In genomic region chr17:49318438-49318965, GRCh38 we compare ENCODE assay signal across 20 cellular contexts. TPM values are rescaled to one million over a fixed set of nuclear protein-coding genes. Genes with fewer than 3 reads are reported as not detected.
DNase-seq lines count a peak whose midpoint lies in the region; ATAC-seq, FAIRE-seq and TF ChIP-seq lines count a peak whose summit lies in the region.
"Had no signal": no experiment of that assay in that cellular context is flagged by ENCODE, and none has a peak within 500 bp of the region (broad histone marks: within the 10 kb centered on the region; RNA-seq: fewer than 3 reads in every experiment).

No MANE protein-coding gene starts in this region.

- no peak overlapping the region for H2BK15ac ChIP-seq in IMR-90 (ENCODE audit: low read depth, low read length)
- H2BK15ac ChIP-seq in H1 (ENCODE audit: low read length) = no peak overlapping the region

- H3K9ac ChIP-seq in IMR-90 (ENCODE audit: low read depth, low read length) (no peak overlapping the region), H1 (replicated peaks in 1 of 4; ENCODE audit: extremely low read depth in 1 of 4, low read depth in 3 of 4, low read length in 3 of 4) (no peak overlapping the region)
- H3K9ac ChIP-seq: BLaER1 treated with 17β-estradiol and CSF1 and Interleukin-3, amounts not matched to agents 10 nM and 100 nM; KMS-11 had no signal

- no peak for FAIRE-seq in H1 (lab: Jason Lieb, UNC)
- FAIRE-seq: A204.1, G401.6, GM12892 had no signal

- H3K79me2 ChIP-seq in H1 (ENCODE audit: control insufficient read depth in 1 of 2, insufficient read depth in 2 of 2, low read length in 2 of 2) = no peaks in the 10 kb centered on the region; a peak in 1 of 4 replicates

- intact Hi-C loops in IMR-90 (cut with micrococcal nuclease) = no loop called here

- H3K14ac ChIP-seq in IMR-90 (replicated peaks; ENCODE audit: low read depth, low read length) (no peak overlapping the region), H1 (ENCODE audit: insufficient read length) (no peak overlapping the region)

- no peak overlapping the region for H2BK20ac ChIP-seq in IMR-90 (ENCODE audit: low read depth, low read length)
- no peak overlapping the region for H2BK20ac ChIP-seq in H1 (ENCODE audit: low read length)

- H3K27me3 ChIP-seq in IMR-90 (ENCODE audit: control insufficient read depth, insufficient read depth, low read length) (no peaks in the 10 kb centered on the region), H1 (replicated peaks in 1 of 4; ENCODE audit: control insufficient read depth in 3 of 4, extremely low read depth in 1 of 4, insufficient read depth in 3 of 4, low read length in 3 of 4) (no peaks in the 10 kb centered on the region)
- H3K27me3 ChIP-seq: BLaER1 treated with 17β-estradiol and CSF1 and Interleukin-3, amounts not matched to agents 10 nM and 100 nM had no signal

- H3K27me3 Mint-ChIP-seq in naive B cell = no peaks in the 10 kb centered on the region
- H3K27me3 Mint-ChIP-seq: B cell, IgD-negative memory B cell had no signal

- no peaks in the 10 kb centered on the region for H3K9me3 Mint-ChIP-seq in naive B cell
- H3K9me3 Mint-ChIP-seq: CD8-positive, alpha-beta T cell; H9; IgD-negative memory B cell had no signal

- H3K36me3 Mint-ChIP-seq in naive B cell = peaks cover 4 to 5% of the 10 kb centered on the region in 2 donors

- no peak overlapping the region for H3K27ac ChIP-seq in IMR-90 (ENCODE audit: insufficient read depth, low read length)
- H3K27ac ChIP-seq in H1 (ENCODE audit: low read depth, low read length) = no peak overlapping the region
- H3K27ac ChIP-seq: KMS-11 had no signal

- no peak for TF ChIP-seq EP300 in H1 (IDR thresholded peaks at IDR 0.05; ENCODE audit: borderline replicate concordance in 1 of 2, low read depth in 2 of 2, low read length in 2 of 2)

- TF ChIP-seq RAD21 in IMR-90 (IDR thresholded peaks at IDR 0.05; ENCODE audit: low read length) (no peak), H1 (IDR thresholded peaks at IDR 0.05 in 1 of 2, conservative IDR thresholded peaks at IDR 0.05 in 1 of 2; ENCODE audit: low read depth in 2 of 2, low read length in 2 of 2) (no peak)

- peaks cover 31 to 55% (median 49%) of the 10 kb centered on the region in 3 donors for H3K4me1 Mint-ChIP-seq in naive B cell

- no peak overlapping the region for H3K4me2 ChIP-seq in IMR-90 (ENCODE audit: low read depth, low read length)
- H3K4me2 ChIP-seq in H1 (ENCODE audit: insufficient read depth in 1 of 2, low read depth in 2 of 2, low read length in 2 of 2) = no peak overlapping the region
- H3K4me2 ChIP-seq: KMS-11 had no signal

- H2BK5ac ChIP-seq in IMR-90 (ENCODE audit: low read depth, low read length, poor library complexity, severe bottlenecking) (no peak overlapping the region), H1 (ENCODE audit: low read depth, low read length) (no peak overlapping the region)

- H3K27ac Mint-ChIP-seq in naive B cell = peak overlapping the region in 4 of 6 donors; percentile 9 to 89 (median 70)
- H3K27ac Mint-ChIP-seq: CD8-positive, alpha-beta T cell; H9 had no signal

- no peak overlapping the region for H4K8ac ChIP-seq in IMR-90 (ENCODE audit: low read depth in 2 of 2, low read length in 2 of 2)
- H4K8ac ChIP-seq in H1 (ENCODE audit: extremely low read depth, insufficient read depth, low read length) = no peak overlapping the region

- H2BK12ac ChIP-seq in H1 (ENCODE audit: low read depth, low read length) = no peak overlapping the region

- no peak overlapping the region for H2AFZ ChIP-seq in IMR-90 (replicated peaks; ENCODE audit: low read length, poor library complexity)
- H2AFZ ChIP-seq in H1 (ENCODE audit: low read length) = no peak overlapping the region

- no peak overlapping the region for H2BK120ac ChIP-seq in IMR-90 (ENCODE audit: low read depth, low read length)
- no peak overlapping the region for H2BK120ac ChIP-seq in H1 (replicated peaks; ENCODE audit: low read depth, low read length)

- CTCF ChIA-PET in IMR-90 (lab: Yijun Ruan, JAX) = no interaction called here
- CTCF ChIA-PET in H1 (lab: Charles Lee; ENCODE audit: partially characterized antibody) = interaction anchor here (0.6 to 7.7 kb wide), 12 partner anchors 13 to 90 kb away, joined by 3 to 80 read pairs (median 4); no protein-coding TSS in a partner anchor

- H2AK5ac ChIP-seq in IMR-90 (ENCODE audit: low read depth, low read length) (no peak overlapping the region), H1 (ENCODE audit: low read depth, low read length) (no peak overlapping the region)

- peak; percentile 22 for DNase-seq in GF-D8 (lab: John Stamatoyannopoulos, UW)
- DNase-seq in IMR-90 = no peak
- DNase-seq in H1 (ENCODE audit: low read depth in 1 of 2, low spot score in 2 of 2) = no peak
- no peak for DNase-seq in naive B cell
- DNase-seq in amniotic stem cell (lab: John Stamatoyannopoulos, UW) = no peak
- DNase-seq in LoVo (ENCODE audit: low spot score) = no peak
- no peak for DNase-seq in activated naive CD4-positive, alpha-beta T cell treated with Interleukin-2 at 50 U/mL for 16 hours
- DNase-seq: Calu3; CD8-positive, alpha-beta T cell; DMS79 treated with DMSO at 0.1 percent for 48 hours; GOT3; H9 had no signal

- no peak overlapping the region for H3K4me3 Mint-ChIP-seq in naive B cell
- H3K4me3 Mint-ChIP-seq: B cell; CD8-positive, alpha-beta T cell; H9; IgD-negative memory B cell had no signal

- BruUV-seq in IMR-90 (replicated peaks; lab: Mats Ljungman, UMichigan) = no TSS peak

- H4K91ac ChIP-seq in IMR-90 (ENCODE audit: insufficient read depth, low read depth, low read length) (no peak overlapping the region), H1 (replicated peaks; ENCODE audit: insufficient read length, low read length) (no peak overlapping the region)

- H3K9me3 ChIP-seq in IMR-90 (ENCODE audit: control insufficient read depth, insufficient read depth, low read length) = no peaks in the 10 kb centered on the region
- H3K9me3 ChIP-seq in H1 (ENCODE audit: insufficient read depth in 2 of 2, low read depth in 1 of 2, low read length in 1 of 2) = no peaks in the 10 kb centered on the region
- H3K9me3 ChIP-seq: BLaER1 treated with 17β-estradiol and CSF1 and Interleukin-3, amounts not matched to agents 10 nM and 100 nM had no signal

- peaks cover 9 to 47% of the 10 kb centered on the region in 2 experiments for H3K79me1 ChIP-seq in IMR-90 (ENCODE audit: low read depth in 1 of 2, low read length in 2 of 2)
- H3K79me1 ChIP-seq in H1 (ENCODE audit: low read depth, low read length) = no peaks in the 10 kb centered on the region; the same call in none of the 2 replicates

- WGBS in IMR-90 (ENCODE audit: extremely low coverage in 2 of 2, insufficient read length in 1 of 2), 2 experiments = no CpG with 5 or more reads among the region's 6 CpGs
- 92% methylated on average over 6 of the region's 6 CpGs; no CpG with 5 or more reads in 1 of the 2 experiments for WGBS in H1 (ENCODE audit: extremely low coverage in 1 of 2, insufficient coverage in 1 of 2, insufficient read length in 1 of 2, insufficient replicate concordance in 2 of 2, low coverage in 1 of 2, low lambda C conversion rate in 2 of 2, missing lambda C conversion rate in 1 of 2), 2 experiments

- H3K56ac ChIP-seq in IMR-90 (ENCODE audit: extremely low read depth, insufficient read depth, low read length) = no peak overlapping the region
- H3K56ac ChIP-seq in H1 (replicated peaks; ENCODE audit: insufficient read length, low read depth, low read length) = no peak overlapping the region

- H4K20me1 ChIP-seq in IMR-90 (ENCODE audit: insufficient read depth, low read length) (peaks cover 11% of the 10 kb centered on the region; the same call in 1 of the 2 replicates), H1 (replicated peaks in 1 of 2; ENCODE audit: control insufficient read depth in 1 of 2, insufficient read depth in 2 of 2, low read length in 2 of 2) (no peaks in the 10 kb centered on the region)

- no peak overlapping the region for H3K18ac ChIP-seq in IMR-90 (ENCODE audit: low read depth, low read length)
- H3K18ac ChIP-seq in H1 (ENCODE audit: extremely low read depth, low read length) = no peak overlapping the region

- no peak overlapping the region for H4K5ac ChIP-seq in IMR-90 (ENCODE audit: low read depth, low read length)
- H4K5ac ChIP-seq in H1 (ENCODE audit: insufficient read length, low read depth, low read length) = no peak overlapping the region

- H3K4me3 ChIP-seq in IMR-90 (ENCODE audit: insufficient read depth, low read depth, low read length) = no peak overlapping the region
- H3K4me3 ChIP-seq in H1 (ENCODE audit: extremely low read depth in 1 of 4, insufficient read depth in 2 of 4, low read depth in 3 of 4, low read length in 4 of 4) = no peak overlapping the region
- H3K4me3 ChIP-seq: BLaER1 treated with 17β-estradiol and CSF1 and Interleukin-3, amounts not matched to agents 10 nM and 100 nM had no signal

- H3K4ac ChIP-seq in IMR-90 (ENCODE audit: low read depth, low read length) (no peak overlapping the region), H1 (replicated peaks; ENCODE audit: insufficient read length, low read depth, low read length) (no peak overlapping the region)

- dilution Hi-C loops in IMR-90 (cut with HindIII; ENCODE audit: low sequenced_read_pairs, unreplicated experiment) = no loop called here

- peaks cover 3% of the 10 kb centered on the region; the same call in 1 of the 2 replicates for H3K4me1 ChIP-seq in IMR-90 (ENCODE audit: control insufficient read depth, insufficient read depth, low read length)
- H3K4me1 ChIP-seq in H1 (replicated peaks in 1 of 4; ENCODE audit: control insufficient read depth in 3 of 4, insufficient read depth in 4 of 4, low read length in 3 of 4) = no peaks in the 10 kb centered on the region

- TF ChIP-seq POLR2A in IMR-90 (IDR thresholded peaks at IDR 0.05; ENCODE audit: low read depth, low read length) (no peak), H1 (IDR thresholded peaks at IDR 0.05; ENCODE audit: control extremely low read depth in 1 of 2, low read depth in 2 of 2, low read length in 2 of 2) (no peak)

- peaks cover 6% of the 10 kb centered on the region; the same call in 1 of the 2 replicates for H3K9me1 ChIP-seq in IMR-90 (ENCODE audit: insufficient read depth, low read length)

- POLR2A ChIA-PET in IMR-90 (lab: Charles Lee; ENCODE audit: unreplicated experiment) = no interaction called here
- POLR2A ChIA-PET in H1 (lab: Charles Lee; ENCODE audit: partially characterized antibody) = no interaction called here

- H3K23me2 ChIP-seq in H1 (ENCODE audit: low read depth, low read length) = no peaks in the 10 kb centered on the region

- H3K23ac ChIP-seq in IMR-90 (ENCODE audit: low read depth, low read length) (no peak overlapping the region), H1 (ENCODE audit: insufficient read length) (no peak overlapping the region)

- ATAC-seq in IMR-90 (ENCODE audit: low read depth) (no peak), naive B cell (ENCODE audit: low read depth in 2 of 2) (no peak), GM19467 (IDR thresholded peaks at IDR 0.05; ENCODE audit: unreplicated experiment) (no peak)
- ATAC-seq: CD8-positive, alpha-beta T cell had no signal

- TF ChIP-seq CTCF in IMR-90 (conservative IDR thresholded peaks at IDR 0.05; ENCODE audit: low read depth, low read length) = no peak
- no peak for TF ChIP-seq CTCF in H1 (IDR thresholded peaks at IDR 0.05; ENCODE audit: control extremely low read depth in 1 of 3, insufficient read depth in 1 of 3, low read depth in 1 of 3, low read length in 3 of 3)

- H3K36me3 ChIP-seq in IMR-90 (ENCODE audit: control insufficient read depth, insufficient read depth, low read length) = peaks cover 10% of the 10 kb centered on the region
- H3K36me3 ChIP-seq in H1 (ENCODE audit: control insufficient read depth in 2 of 4, insufficient read depth in 4 of 4, low read length in 3 of 4) = no peaks in the 10 kb centered on the region

- in situ Hi-C loops in IMR-90 (cut with MboI; ENCODE audit: low sequenced_read_pairs) = loop anchor here (5.0 to 10.0 kb wide), 2 partner anchors 79 to 226 kb away; no protein-coding TSS in a partner anchor

- no peak overlapping the region for H2AK9ac ChIP-seq in IMR-90 (replicated peaks; ENCODE audit: low read depth, low read length, poor library complexity)

RNA-seq across cellular contexts. Expression of gene ZNF652, which starts 43.5 kb away (rescaled TPM):
- total RNA-seq in IMR-90 (2012; rRNA removed) = 8.8 and 9.7 TPM in 2 replicates
- polyA plus RNA-seq in IMR-90 (2012; rRNA removed) = 3.3 and 3.6 TPM in 2 replicates
- 1.1 and 1.9 TPM in 2 replicates for polyA plus RNA-seq in IMR-90 (2012; cell fraction: cytosol; rRNA removed)
- polyA plus RNA-seq in IMR-90 (2012; cell fraction: nucleus; rRNA removed; ENCODE audit: low replicate concordance) = 4.0 and 17.5 TPM in 2 replicates
- 36.5 and 39.6 TPM in 2 replicates for total RNA-seq in H1 (2021; fragmentation: NEBNext Ultra II Directional; extraction: Animal tissue kit (Norgen Biotek cat#: 25700))
- 7.3 and 13.5 TPM in 2 replicates for polyA plus RNA-seq in H1 (2011; rRNA removed)
- polyA plus RNA-seq in H1 (2011; cell fraction: cytosol; rRNA removed) = 11.6 TPM
- polyA plus RNA-seq in H1 (2011; cell fraction: nucleus; rRNA removed) = 9.3 TPM
- 9.3 to 17.5 TPM (median 12.0 TPM) in 4 replicates for polyA plus RNA-seq in H1 (2012, experiment 1 of 2)
- polyA plus RNA-seq in H1 (2012, experiment 2 of 2) = 2.8 TPM
- polyA plus RNA-seq in H1 (2013, experiment 1 of 2) = 19.5 TPM
- polyA plus RNA-seq in H1 (2013, experiment 2 of 2) = 17.9 TPM
- polyA minus RNA-seq in H1 (2011; rRNA and poly(A)+ RNA removed) = 54.1 and 54.5 TPM in 2 replicates
- polyA minus RNA-seq in H1 (2011; cell fraction: cytosol; rRNA and poly(A)+ RNA removed) = 27.1 TPM
- polyA minus RNA-seq in H1 (2011; cell fraction: nucleus; rRNA and poly(A)+ RNA removed) = 36.1 TPM
- 10 to 100 TPM; 16.9 to 38.2 (median 33.7) TPM for polyA plus RNA-seq in naive B cell (ENCODE audit: low read depth in 6 of 6)
